In genomic region chr16:69286941-69287713, GRCh38 we compare ENCODE assay signal across 8 cellular contexts. TPM values are rescaled to one million over a fixed set of nuclear protein-coding genes. Genes with fewer than 3 reads are reported as not detected.
A peak's percentile ranks its signal among the peaks of the same experiment; 100 is the strongest.
DNase-seq lines count a peak whose midpoint lies in the region; ATAC-seq and TF ChIP-seq lines count a peak whose summit lies in the region.

No MANE protein-coding gene starts in this region.

- no peak overlapping the region for H3K4me2 ChIP-seq in neural progenitor cell

- H3K4me1 ChIP-seq in esophagus squamous epithelium (peaks cover 0 to 22% (median 5%) of the 10 kb centered on the region in 3 donors), neural progenitor cell (no peaks in the 10 kb centered on the region)

- no peaks in the 10 kb centered on the region for H3K79me2 ChIP-seq in neural progenitor cell (ENCODE audit: low read depth)

- H3K9ac ChIP-seq in neural progenitor cell = no peak overlapping the region

- no peak overlapping the region for H3K4me3 ChIP-seq in esophagus squamous epithelium
- no peak overlapping the region for H3K4me3 ChIP-seq in neural progenitor cell

- H3K36me3 ChIP-seq in esophagus squamous epithelium = peaks cover 6 to 59% (median 7%) of the 10 kb centered on the region in 3 donors
- no peaks in the 10 kb centered on the region for H3K36me3 ChIP-seq in neural progenitor cell

- H3K9me3 ChIP-seq in esophagus squamous epithelium (no peaks in the 10 kb centered on the region), neural progenitor cell (ENCODE audit: low read depth) (no peaks in the 10 kb centered on the region)

- peak; percentile 83 for DNase-seq in Right ventricle myocardium inferior (ENCODE audit: missing footprints)
- no peak for DNase-seq in cardiac septum (ENCODE audit: low spot score)
- DNase-seq in NCI-H1105 (lab: John Stamatoyannopoulos, UW) = peak; percentile 27
- no peak for DNase-seq in esophagus squamous epithelium (lab: John Stamatoyannopoulos, UW)
- DNase-seq in neural progenitor cell (ENCODE audit: low spot score) = peak; percentile 54

- H3K36me3 Mint-ChIP-seq in neural progenitor cell = peaks cover 4% of the 10 kb centered on the region

- no peaks in the 10 kb centered on the region for H3K9me3 Mint-ChIP-seq in neural progenitor cell

- no peaks in the 10 kb centered on the region for H3K27me3 Mint-ChIP-seq in neural progenitor cell (ENCODE audit: insufficient read depth, low read depth)

- H3F3A ChIP-seq in neural progenitor cell (ENCODE audit: low read depth) = no peaks in the 10 kb centered on the region

- H3K27ac Mint-ChIP-seq in neural progenitor cell = no peak overlapping the region

- ATAC-seq in Right ventricle myocardium inferior (peak; percentile 90), GM21529 (IDR thresholded peaks at IDR 0.05; ENCODE audit: unreplicated experiment) (no peak), HG02678 (IDR thresholded peaks at IDR 0.05; ENCODE audit: unreplicated experiment) (no peak)

- no peaks in the 10 kb centered on the region for H4K20me1 ChIP-seq in neural progenitor cell (ENCODE audit: low read depth)

- H3K27ac ChIP-seq in VCaP = no peak overlapping the region
- peak overlapping the region in 1 of 4 donors; percentile 22 for H3K27ac ChIP-seq in esophagus squamous epithelium
- H3K27ac ChIP-seq in neural progenitor cell = no peak overlapping the region

- no peak for TF ChIP-seq POLR2A in esophagus squamous epithelium (IDR thresholded peaks at IDR 0.05)

- H2AFZ ChIP-seq in neural progenitor cell (replicated peaks) = no peak overlapping the region

- intact Hi-C loops in Right ventricle myocardium inferior (cut with DNase I) (loop anchor here (1.0 to 5.0 kb wide), 2 partner anchors 115 to 137 kb away; no protein-coding TSS in a partner anchor), cardiac septum (cut with DNase I) (loop anchor here (1.0 kb wide), 1 partner anchor 137 kb away; no protein-coding TSS in a partner anchor), esophagus squamous epithelium (cut with DNase I) (no loop called here)

- H3K27me3 ChIP-seq in esophagus squamous epithelium (no peaks in the 10 kb centered on the region), neural progenitor cell (no peaks in the 10 kb centered on the region)

- H3K4me3 Mint-ChIP-seq in neural progenitor cell = no peak overlapping the region

- no peaks in the 10 kb centered on the region for H3K4me1 Mint-ChIP-seq in neural progenitor cell

- TF ChIP-seq CTCF in VCaP (conservative IDR thresholded peaks at IDR 0.05) = peak; percentile 71
- peak; percentile 24 to 84 (median 58) for TF ChIP-seq CTCF in esophagus squamous epithelium (IDR thresholded peaks at IDR 0.05)
- TF ChIP-seq CTCF in neural progenitor cell (IDR thresholded peaks at IDR 0.05) = peak; percentile 71

- 59 to 60% methylated on average over 13 of the region's 13 CpGs for WGBS in esophagus squamous epithelium, 2 donors

RNA-seq across cellular contexts. Expression of gene VPS4A, which starts 24.0 kb away (rescaled TPM):
- 29.6 TPM for total RNA-seq in Right ventricle myocardium inferior
- total RNA-seq in cardiac septum = 27.1 TPM
- total RNA-seq in esophagus squamous epithelium = 10 to 100 TPM; 21.5 to 38.9 (median 24.9) TPM
- 21.9 and 35.8 TPM in 2 replicates for total RNA-seq in neural progenitor cell (ENCODE audit: low replicate concordance)

RNA-seq across cellular contexts. Expression of gene PDF, which starts 43.3 kb away (rescaled TPM):
- total RNA-seq in Right ventricle myocardium inferior (5.2 TPM), cardiac septum (5.7 TPM), esophagus squamous epithelium (10 to 100 TPM; 14.3 to 21.8 (median 21.4) TPM), neural progenitor cell (ENCODE audit: low replicate concordance) (12.9 and 14.1 TPM in 2 replicates)

RNA-seq across cellular contexts. Expression of gene COG8, which starts 52.2 kb away (rescaled TPM):
- total RNA-seq in Right ventricle myocardium inferior (19.6 TPM), cardiac septum (21.6 TPM), esophagus squamous epithelium (10 to 100 TPM; 24.0 to 36.0 (median 30.1) TPM), neural progenitor cell (ENCODE audit: low replicate concordance) (30.3 and 72.4 TPM in 2 replicates)

RNA-seq across cellular contexts. Expression of gene NIP7, which starts 52.4 kb away (rescaled TPM):
- total RNA-seq in Right ventricle myocardium inferior (9.6 TPM), cardiac septum (10.6 TPM), esophagus squamous epithelium (10 to 100 TPM; 14.1 to 29.6 (median 25.5) TPM), neural progenitor cell (ENCODE audit: low replicate concordance) (17.2 and 23.7 TPM in 2 replicates)

Comparison
In these comparisons a context has a peak if more than half of its experiments do, and no peak if none do; other contexts are left out.
1. DNase-seq: peak in Right ventricle myocardium inferior (single experiment), NCI-H1105 (single experiment) and neural progenitor cell (single experiment); none in cardiac septum (single experiment) and esophagus squamous epithelium (single experiment).
2. Peak in every context shown above with its lines, with median percentiles within 50 percentile points of each other: CTCF ChIP-seq.